1 cellular context compared by ENCODE assay signal in the genomic region with DNA sequence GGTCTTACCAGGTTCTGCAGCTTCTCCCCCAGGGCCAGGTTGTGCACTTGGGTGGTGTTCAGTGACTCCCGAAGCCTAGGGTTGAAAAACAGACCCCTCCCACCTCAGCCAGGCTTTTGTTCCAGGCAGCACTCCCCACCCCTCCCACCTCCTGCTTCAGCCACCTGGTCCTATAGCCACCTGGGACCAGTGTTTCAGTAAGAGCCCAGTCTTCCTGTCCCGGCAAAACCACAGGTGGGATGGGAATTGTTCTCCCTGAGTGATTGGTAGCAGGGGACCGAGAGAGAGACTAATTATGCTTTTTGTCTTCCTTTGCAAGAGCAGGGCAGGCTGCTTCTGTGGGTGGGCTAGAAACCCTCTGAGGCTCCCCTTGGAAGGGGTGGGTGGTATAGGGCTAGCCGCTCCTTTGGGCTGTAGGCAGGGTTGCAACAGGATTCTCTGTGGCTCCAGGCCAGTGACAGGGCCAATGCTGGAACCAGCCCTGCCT.
A peak's percentile ranks its signal among the peaks of the same experiment; 100 is the strongest.
TF ChIP-seq lines count a peak whose summit lies in the region.

No MANE protein-coding gene starts in this region.

TF ChIP-seq in H1, 55 proteins besides CTCF, POLR2A, EP300 and RAD21:
- TF ChIP-seq CEBPB (IDR thresholded peaks at IDR 0.05; ENCODE audit: low read depth, low read length) (no peak), TEAD4 (IDR thresholded peaks at IDR 0.05; ENCODE audit: low read depth, low read length) (no peak), ASH2L (IDR thresholded peaks at IDR 0.05; ENCODE audit: low read length) (peak; percentile 60), NANOG (IDR thresholded peaks at IDR 0.05; ENCODE audit: insufficient read depth, low read depth, low read length, poor library complexity, severe bottlenecking) (no peak), GABPA (IDR thresholded peaks at IDR 0.05; ENCODE audit: borderline replicate concordance, insufficient read depth, low read length) (no peak), HDAC2 (IDR thresholded peaks at IDR 0.05; ENCODE audit: borderline replicate concordance in 1 of 2, low read depth in 2 of 2, low read length in 2 of 2) (no peak), TCF12 (IDR thresholded peaks at IDR 0.05; ENCODE audit: low read depth, low read length) (peak; percentile 68; the same call in 1 of the 2 replicates), MAX (IDR thresholded peaks at IDR 0.05) (peak; percentile 38; the same call in 1 of the 2 replicates), TAF1 (IDR thresholded peaks at IDR 0.05; ENCODE audit: low read depth, low read length) (0 out of 2 replicates have a peak, but pooled peaks have one; percentile 13)
